In genomic region chr9:113955076-113955752, GRCh38 we compare ENCODE assay signal across 12 cellular contexts.
A peak's percentile ranks its signal among the peaks of the same experiment; 100 is the strongest.
DNase-seq lines count a peak whose midpoint lies in the region; ATAC-seq and TF ChIP-seq lines count a peak whose summit lies in the region.
"Had no signal": no experiment of that assay in that cellular context is flagged by ENCODE, and none has a peak within 500 bp of the region (broad histone marks: within the 10 kb centered on the region; RNA-seq: fewer than 3 reads in every experiment).

No MANE protein-coding gene starts in this region.

- TF ChIP-seq POLR2A in thyroid gland (IDR thresholded peaks at IDR 0.05) = no peak
- TF ChIP-seq POLR2A in Peyer's patch (IDR thresholded peaks at IDR 0.05) = no peak

- H2AFZ ChIP-seq in mammary epithelial cell (ENCODE audit: low read depth, low read length) = no peak overlapping the region

- H3K36me3 Mint-ChIP-seq in MCF 10A (ENCODE audit: insufficient read depth, unreplicated experiment) (no peaks in the 10 kb centered on the region), brain (peaks cover 17% of the 10 kb centered on the region)
- H3K36me3 Mint-ChIP-seq: activated CD8-positive, alpha-beta memory T cell treated with anti-CD3 and anti-CD28 coated beads, Interleukin-2, amount 10 ng/mL, durations not matched to agents 7 days and 5 days; natural killer cell treated with Interleukin-12 subunit alpha and Interleukin-12 subunit beta and Interleukin-15 and Interleukin-18, amount 100 ng/mL, for 72 hours had no signal

- WGBS in mammary epithelial cell (ENCODE audit: low coverage, missing lambda C conversion rate) = 98% methylated on average over 2 of the region's 2 CpGs
- 49% methylated on average over 2 of the region's 2 CpGs for WGBS in thyroid gland, 2 donors

- H3K79me2 ChIP-seq in mammary epithelial cell (ENCODE audit: insufficient read depth, low read length) = peaks cover 73% of the 10 kb centered on the region

- intact Hi-C loops in MCF 10A (cut with micrococcal nuclease) (no loop called here), mammary epithelial cell (cut with micrococcal nuclease) (no loop called here), thyroid gland (cut with DNase I) (no loop called here)

- no peak overlapping the region for H3K4me3 ChIP-seq in mammary epithelial cell (replicated peaks in 1 of 3; ENCODE audit: insufficient read depth in 1 of 3, low read depth in 2 of 3, low read length in 3 of 3)
- H3K4me3 ChIP-seq in thyroid gland (replicated peaks in 1 of 3) = no peak overlapping the region
- H3K4me3 ChIP-seq in Peyer's patch = no peak overlapping the region
- H3K4me3 ChIP-seq: upper lobe of left lung had no signal

- H3K27ac Mint-ChIP-seq in MCF 10A (ENCODE audit: low read depth, unreplicated experiment) (no peak overlapping the region), brain (peak overlapping the region in 3 of 5 experiments; percentile 13 to 76 (median 72))
- H3K27ac Mint-ChIP-seq: activated CD8-positive, alpha-beta memory T cell treated with anti-CD3 and anti-CD28 coated beads, Interleukin-2, amount 10 ng/mL, durations not matched to agents 7 days and 5 days; natural killer cell treated with Interleukin-12 subunit alpha and Interleukin-12 subunit beta and Interleukin-15 and Interleukin-18, amount 100 ng/mL, for 72 hours had no signal

- H4K20me1 ChIP-seq in mammary epithelial cell (ENCODE audit: insufficient read depth, low read length) = no peaks in the 10 kb centered on the region

- H3K9ac ChIP-seq in mammary epithelial cell (ENCODE audit: insufficient read depth, low read length) = no peak overlapping the region

- H3K9me3 Mint-ChIP-seq in MCF 10A (ENCODE audit: unreplicated experiment) (no peaks in the 10 kb centered on the region), brain (no peaks in the 10 kb centered on the region)
- H3K9me3 Mint-ChIP-seq: natural killer cell treated with Interleukin-12 subunit alpha and Interleukin-12 subunit beta and Interleukin-15 and Interleukin-18, amount 100 ng/mL, for 72 hours had no signal

- in situ Hi-C loops in mammary epithelial cell (cut with MboI; ENCODE audit: low sequenced_read_pairs in 2 of 2) = no loop called here

- BruUV-seq in MCF 10A (replicated peaks; lab: Mats Ljungman, UMichigan) = no TSS peak
- no TSS peak for BruUV-seq in mammary epithelial cell (replicated peaks; lab: Mats Ljungman, UMichigan)

- POLR2A ChIA-PET in MCF 10A (lab: Yijun Ruan, JAX) = interaction anchor here (0.6 to 0.7 kb wide), 3 partner anchors 50 to 643 kb away, joined by 3 to 4 read pairs (median 3); no protein-coding TSS in a partner anchor

- H3K36me3 ChIP-seq in mammary epithelial cell (ENCODE audit: insufficient read depth, low read length) = no peaks in the 10 kb centered on the region
- no peaks in the 10 kb centered on the region for H3K36me3 ChIP-seq in thyroid gland
- no peaks in the 10 kb centered on the region for H3K36me3 ChIP-seq in Peyer's patch
- H3K36me3 ChIP-seq: upper lobe of left lung had no signal

- H3K27me3 Mint-ChIP-seq in MCF 10A (ENCODE audit: insufficient read depth, unreplicated experiment) (no peaks in the 10 kb centered on the region), brain (no peaks in the 10 kb centered on the region)
- H3K27me3 Mint-ChIP-seq: activated CD8-positive, alpha-beta memory T cell treated with anti-CD3 and anti-CD28 coated beads, Interleukin-2, amount 10 ng/mL, durations not matched to agents 7 days and 5 days; natural killer cell treated with Interleukin-12 subunit alpha and Interleukin-12 subunit beta and Interleukin-15 and Interleukin-18, amount 100 ng/mL, for 72 hours had no signal

- no peak for ATAC-seq in GM19035 (IDR thresholded peaks at IDR 0.05; ENCODE audit: unreplicated experiment)
- ATAC-seq: activated CD8-positive, alpha-beta memory T cell treated with anti-CD3 and anti-CD28 coated beads, Interleukin-2, amount 10 ng/mL, durations not matched to agents 7 days and 5 days; natural killer cell treated with Interleukin-12 subunit alpha and Interleukin-12 subunit beta and Interleukin-15 and Interleukin-18, amount 100 ng/mL, for 72 hours had no signal

- H3K9me3 ChIP-seq in mammary epithelial cell (replicated peaks; ENCODE audit: insufficient read depth, low read length) (no peaks in the 10 kb centered on the region), thyroid gland (no peaks in the 10 kb centered on the region), Peyer's patch (no peaks in the 10 kb centered on the region)
- H3K9me3 ChIP-seq: upper lobe of left lung had no signal

- H3K4me1 ChIP-seq in mammary epithelial cell (ENCODE audit: insufficient read depth, low read length) = peaks cover 15% of the 10 kb centered on the region
- H3K4me1 ChIP-seq in thyroid gland = peaks cover 31 to 43% of the 10 kb centered on the region in 2 donors
- H3K4me1 ChIP-seq in Peyer's patch = no peaks in the 10 kb centered on the region

- peaks cover 26% of the 10 kb centered on the region for H3K4me1 Mint-ChIP-seq in MCF 10A (ENCODE audit: insufficient read depth, unreplicated experiment)
- H3K4me1 Mint-ChIP-seq in brain = peaks cover 60% of the 10 kb centered on the region
- H3K4me1 Mint-ChIP-seq: activated CD8-positive, alpha-beta memory T cell treated with anti-CD3 and anti-CD28 coated beads, Interleukin-2, amount 10 ng/mL, durations not matched to agents 7 days and 5 days had no signal

- H3K4me3 Mint-ChIP-seq in MCF 10A (ENCODE audit: unreplicated experiment) (no peak overlapping the region), brain (no peak overlapping the region)
- H3K4me3 Mint-ChIP-seq: activated CD8-positive, alpha-beta memory T cell treated with anti-CD3 and anti-CD28 coated beads, Interleukin-2, amount 10 ng/mL, durations not matched to agents 7 days and 5 days; natural killer cell treated with Interleukin-12 subunit alpha and Interleukin-12 subunit beta and Interleukin-15 and Interleukin-18, amount 100 ng/mL, for 72 hours had no signal

- TF ChIP-seq CTCF in MCF 10A (IDR thresholded peaks at IDR 0.05; ENCODE audit: unreplicated experiment) (no peak), mammary epithelial cell (conservative IDR thresholded peaks at IDR 0.05 in 1 of 2, IDR thresholded peaks at IDR 0.05 in 1 of 2; ENCODE audit: extremely low read depth in 1 of 2, insufficient read depth in 1 of 2, low read depth in 1 of 2, low read length in 2 of 2) (no peak), brain (conservative IDR thresholded peaks at IDR 0.05) (no peak), thyroid gland (IDR thresholded peaks at IDR 0.05) (no peak), Peyer's patch (IDR thresholded peaks at IDR 0.05) (no peak)

- dilution Hi-C loops in mammary epithelial cell (cut with HindIII; ENCODE audit: low sequenced_read_pairs) = no loop called here

- H3K27ac ChIP-seq in mammary epithelial cell (ENCODE audit: insufficient read depth, low read depth, low read length) (no peak overlapping the region), thyroid gland (peak overlapping the region; percentile 81 to 90 (median 84)), Peyer's patch (peak overlapping the region in 1 of 4 donors; percentile 12)

- no peak overlapping the region for H3K4me2 ChIP-seq in mammary epithelial cell (ENCODE audit: insufficient read depth, low read depth, low read length)

- CTCF ChIA-PET in MCF 10A (lab: Yijun Ruan, JAX) (interaction anchor here (0.6 to 1.0 kb wide), 3 partner anchors 8 to 48 kb away, joined by 3 read pairs; no protein-coding TSS in a partner anchor), mammary epithelial cell (lab: Charles Lee; ENCODE audit: low non-redundant PET) (no interaction called here)

- no peaks in the 10 kb centered on the region for H3K27me3 ChIP-seq in mammary epithelial cell (ENCODE audit: insufficient read depth, low read length)
- H3K27me3 ChIP-seq in thyroid gland = no peaks in the 10 kb centered on the region
- no peaks in the 10 kb centered on the region for H3K27me3 ChIP-seq in Peyer's patch
- H3K27me3 ChIP-seq: upper lobe of left lung had no signal

- peak; percentile 38 for DNase-seq in MCF 10A (ENCODE audit: unreplicated experiment)
- DNase-seq in mammary epithelial cell = no peak
- peak; percentile 50 for DNase-seq in kidney tubule cell (ENCODE audit: low spot score)
- peak; percentile 45 to 57 for DNase-seq in thyroid gland
- no peak for DNase-seq in Peyer's patch
- no peak for DNase-seq in NCI-H2081 (lab: John Stamatoyannopoulos, UW)
- DNase-seq: activated CD8-positive, alpha-beta memory T cell treated with anti-CD3 and anti-CD28 coated beads, Interleukin-2, amount 10 ng/mL, durations not matched to agents 7 days and 5 days; hypothalamus; upper lobe of left lung had no signal

Comparison
In these comparisons a context has a peak if more than half of its experiments do, and no peak if none do; other contexts are left out.
1. DNase-seq: peak in MCF 10A (single experiment), kidney tubule cell (single experiment) and thyroid gland (2 of 2); none in mammary epithelial cell (single experiment), Peyer's patch (0 of 3) and NCI-H2081 (0 of 2).